Comparison of ENCODE assay signal across 1 cellular context in genomic region chr2:200498316-200498715, GRCh38.
TF ChIP-seq lines count a peak whose summit lies in the region.

No MANE protein-coding gene starts in this region.

TF ChIP-seq in WTC11, 78 proteins besides CTCF, POLR2A, EP300 and RAD21 (continued from another document):
- TF ChIP-seq ZNF423 (CRISPR knock-in tag; IDR thresholded peaks at IDR 0.05): no peak
- no peak for TF ChIP-seq MLX (CRISPR knock-in tag; IDR thresholded peaks at IDR 0.05)
- TF ChIP-seq ATF2 (CRISPR knock-in tag; IDR thresholded peaks at IDR 0.05; ENCODE audit: borderline replicate concordance, low read depth): no peak
- no peak for TF ChIP-seq NR2C2 (CRISPR knock-in tag; IDR thresholded peaks at IDR 0.05)
TF ChIP-seq in WTC11: peak in this region for 0.
